11 cellular contexts compared by ENCODE assay signal in genomic region chr21:45289134-45289533, GRCh38. TPM values are rescaled to one million over a fixed set of nuclear protein-coding genes. Genes with fewer than 3 reads are reported as not detected.
DNase-seq lines count a peak whose midpoint lies in the region; ATAC-seq and TF ChIP-seq lines count a peak whose summit lies in the region.
"Had no signal": no experiment of that assay in that cellular context is flagged by ENCODE, and none has a peak within 500 bp of the region (broad histone marks: within the 10 kb centered on the region; RNA-seq: fewer than 3 reads in every experiment).

No MANE protein-coding gene starts in this region.

- H3K9me3 ChIP-seq in hepatocyte (ENCODE audit: low read depth): no peaks in the 10 kb centered on the region
- H3K9me3 ChIP-seq: BLaER1 treated with 17β-estradiol and CSF1 and Interleukin-3, amounts not matched to agents 10 nM and 100 nM; tibial artery had no signal

- no peak overlapping the region for H3K27ac ChIP-seq in hepatocyte

- H3K36me3 Mint-ChIP-seq in activated naive CD4-positive, alpha-beta T cell treated with anti-CD3 and anti-CD28 coated beads, Interleukin-2, amount 10 ng/mL, durations not matched to agents 7 days and 5 days: peaks cover 10% of the 10 kb centered on the region
- no peaks in the 10 kb centered on the region for H3K36me3 Mint-ChIP-seq in activated naive CD8-positive, alpha-beta T cell treated with anti-CD3 and anti-CD28 coated beads for 36 hours
- peaks cover 23% of the 10 kb centered on the region for H3K36me3 Mint-ChIP-seq in stimulated activated effector memory CD8-positive, alpha-beta T cell treated with anti-CD3 and anti-CD28 coated beads, Interleukin-12 subunit alpha, Interleukin-12 subunit beta, amount 100 ng/mL, for 72 hours

- ATAC-seq in stimulated activated effector memory CD8-positive, alpha-beta T cell treated with anti-CD3 and anti-CD28 coated beads, Interleukin-12 subunit alpha, Interleukin-12 subunit beta, amount 100 ng/mL, for 72 hours: no peak
- ATAC-seq in GM19023 (IDR thresholded peaks at IDR 0.05; ENCODE audit: unreplicated experiment): no peak

- H3K9me2 ChIP-seq in hepatocyte (replicated peaks; ENCODE audit: insufficient read depth): no peaks in the 10 kb centered on the region

- no peaks in the 10 kb centered on the region for H3K36me3 ChIP-seq in hepatocyte (replicated peaks; ENCODE audit: insufficient read depth, low read depth)

- H3K27ac Mint-ChIP-seq in activated naive CD4-positive, alpha-beta T cell treated with anti-CD3 and anti-CD28 coated beads, Interleukin-2, amount 10 ng/mL, durations not matched to agents 7 days and 5 days: no peak overlapping the region
- no peak overlapping the region for H3K27ac Mint-ChIP-seq in activated naive CD8-positive, alpha-beta T cell treated with anti-CD3 and anti-CD28 coated beads for 36 hours
- H3K27ac Mint-ChIP-seq in stimulated activated effector memory CD8-positive, alpha-beta T cell treated with anti-CD3 and anti-CD28 coated beads, Interleukin-12 subunit alpha, Interleukin-12 subunit beta, amount 100 ng/mL, for 72 hours: no peak overlapping the region

- peaks cover 18% of the 10 kb centered on the region for H3K27me3 Mint-ChIP-seq in activated naive CD4-positive, alpha-beta T cell treated with anti-CD3 and anti-CD28 coated beads, Interleukin-2, amount 10 ng/mL, durations not matched to agents 7 days and 5 days
- H3K27me3 Mint-ChIP-seq in activated naive CD8-positive, alpha-beta T cell treated with anti-CD3 and anti-CD28 coated beads for 36 hours: no peaks in the 10 kb centered on the region

- peaks cover 25% of the 10 kb centered on the region for H3K4me1 Mint-ChIP-seq in activated naive CD4-positive, alpha-beta T cell treated with anti-CD3 and anti-CD28 coated beads, Interleukin-2, amount 10 ng/mL, durations not matched to agents 7 days and 5 days
- H3K4me1 Mint-ChIP-seq in activated naive CD8-positive, alpha-beta T cell treated with anti-CD3 and anti-CD28 coated beads for 36 hours: peaks cover 11% of the 10 kb centered on the region
- peaks cover 27% of the 10 kb centered on the region for H3K4me1 Mint-ChIP-seq in stimulated activated effector memory CD8-positive, alpha-beta T cell treated with anti-CD3 and anti-CD28 coated beads, Interleukin-12 subunit alpha, Interleukin-12 subunit beta, amount 100 ng/mL, for 72 hours

- H3K9me3 Mint-ChIP-seq in activated naive CD4-positive, alpha-beta T cell treated with anti-CD3 and anti-CD28 coated beads, Interleukin-2, amount 10 ng/mL, durations not matched to agents 7 days and 5 days: no peaks in the 10 kb centered on the region
- H3K9me3 Mint-ChIP-seq in activated naive CD8-positive, alpha-beta T cell treated with anti-CD3 and anti-CD28 coated beads for 36 hours: no peaks in the 10 kb centered on the region
- H3K9me3 Mint-ChIP-seq in stimulated activated effector memory CD8-positive, alpha-beta T cell treated with anti-CD3 and anti-CD28 coated beads, Interleukin-12 subunit alpha, Interleukin-12 subunit beta, amount 100 ng/mL, for 72 hours: no peaks in the 10 kb centered on the region

- WGBS in hepatocyte (ENCODE audit: low lambda C conversion rate, missing lambda C conversion rate): 90% methylated on average over 3 of the region's 3 CpGs

- H3K4me1 ChIP-seq in hepatocyte (ENCODE audit: insufficient read depth): peaks cover 34% of the 10 kb centered on the region

- CTCF ChIA-PET in activated naive CD4-positive, alpha-beta T cell treated with anti-CD3 and anti-CD28 coated beads, Interleukin-2, amount 10 ng/mL, durations not matched to agents 7 days and 5 days (lab: Charles Lee): interaction anchor here (3.5 kb wide), 1 partner anchor 151 kb away, joined by 16 read pairs; no protein-coding TSS in a partner anchor

- H4K20me1 ChIP-seq in hepatocyte (ENCODE audit: insufficient read depth, poor library complexity, severe bottlenecking): peaks cover 23% of the 10 kb centered on the region

- H3K4me2 ChIP-seq in hepatocyte: peak overlapping the region; percentile 99

- H3K27me3 ChIP-seq in hepatocyte: no peaks in the 10 kb centered on the region
- H3K27me3 ChIP-seq: tibial artery had no signal

- no peak overlapping the region for H2AFZ ChIP-seq in hepatocyte

- H3K4me3 ChIP-seq in hepatocyte: no peak overlapping the region

- H3K79me2 ChIP-seq in hepatocyte: peaks cover 44% of the 10 kb centered on the region

- no peak for TF ChIP-seq CTCF in hepatocyte (IDR thresholded peaks at IDR 0.05; ENCODE audit: poor library complexity)

- DNase-seq in activated naive CD4-positive, alpha-beta T cell treated with anti-CD3 and anti-CD28 coated beads, Interleukin-2, amount 10 ng/mL, durations not matched to agents 7 days and 5 days: no peak
- no peak for DNase-seq in activated naive CD4-positive, alpha-beta T cell (lab: John Stamatoyannopoulos, UW)
- DNase-seq in activated naive CD8-positive, alpha-beta T cell treated with anti-CD3 and anti-CD28 coated beads for 36 hours: no peak
- DNase-seq in hepatocyte (ENCODE audit: low spot score) (no peak), epidermal melanocyte (ENCODE audit: insufficient read length, low spot score) (no peak), ACHN (no peak)
- no peak for DNase-seq in stimulated activated effector memory CD8-positive, alpha-beta T cell treated with anti-CD3 and anti-CD28 coated beads, Interleukin-12 subunit alpha, Interleukin-12 subunit beta, amount 100 ng/mL, for 72 hours (ENCODE audit: low spot score in 2 of 2)
- DNase-seq: NCI-H1694 had no signal

- H3K4me3 Mint-ChIP-seq in activated naive CD4-positive, alpha-beta T cell treated with anti-CD3 and anti-CD28 coated beads, Interleukin-2, amount 10 ng/mL, durations not matched to agents 7 days and 5 days: peak overlapping the region; percentile 51
- peak overlapping the region; percentile 35 for H3K4me3 Mint-ChIP-seq in activated naive CD8-positive, alpha-beta T cell treated with anti-CD3 and anti-CD28 coated beads for 36 hours
- peak overlapping the region; percentile 79 for H3K4me3 Mint-ChIP-seq in stimulated activated effector memory CD8-positive, alpha-beta T cell treated with anti-CD3 and anti-CD28 coated beads, Interleukin-12 subunit alpha, Interleukin-12 subunit beta, amount 100 ng/mL, for 72 hours

- in situ Hi-C loops in ACHN (cut with HindIII; ENCODE audit: low pct_ligation_motif_present, low pct_unique_long_range_greater_than_20kb, low sequenced_read_pairs): no loop called here

RNA-seq across cellular contexts. Expression of gene POFUT2, which starts 1.4 kb away (rescaled TPM):
- total RNA-seq in activated naive CD8-positive, alpha-beta T cell treated with anti-CD3 and anti-CD28 coated beads for 36 hours: 10 to 100 TPM; 11.6 to 13.3 TPM
- 25.5 and 30.7 TPM in 2 replicates for total RNA-seq in hepatocyte
- 54.4 and 57.7 TPM in 2 replicates for polyA plus RNA-seq in hepatocyte
